Comparison of ENCODE assay signal across 1 cellular context in genomic region chr20:63501818-63502670, GRCh38.
A peak's percentile ranks its signal among the peaks of the same experiment; 100 is the strongest.
TF ChIP-seq lines count a peak whose summit lies in the region.

No MANE protein-coding gene starts in this region.

TF ChIP-seq in HEK293, 187 proteins besides CTCF, POLR2A, EP300 and RAD21 (continued from another document):
- TF ChIP-seq, protein P1, sequence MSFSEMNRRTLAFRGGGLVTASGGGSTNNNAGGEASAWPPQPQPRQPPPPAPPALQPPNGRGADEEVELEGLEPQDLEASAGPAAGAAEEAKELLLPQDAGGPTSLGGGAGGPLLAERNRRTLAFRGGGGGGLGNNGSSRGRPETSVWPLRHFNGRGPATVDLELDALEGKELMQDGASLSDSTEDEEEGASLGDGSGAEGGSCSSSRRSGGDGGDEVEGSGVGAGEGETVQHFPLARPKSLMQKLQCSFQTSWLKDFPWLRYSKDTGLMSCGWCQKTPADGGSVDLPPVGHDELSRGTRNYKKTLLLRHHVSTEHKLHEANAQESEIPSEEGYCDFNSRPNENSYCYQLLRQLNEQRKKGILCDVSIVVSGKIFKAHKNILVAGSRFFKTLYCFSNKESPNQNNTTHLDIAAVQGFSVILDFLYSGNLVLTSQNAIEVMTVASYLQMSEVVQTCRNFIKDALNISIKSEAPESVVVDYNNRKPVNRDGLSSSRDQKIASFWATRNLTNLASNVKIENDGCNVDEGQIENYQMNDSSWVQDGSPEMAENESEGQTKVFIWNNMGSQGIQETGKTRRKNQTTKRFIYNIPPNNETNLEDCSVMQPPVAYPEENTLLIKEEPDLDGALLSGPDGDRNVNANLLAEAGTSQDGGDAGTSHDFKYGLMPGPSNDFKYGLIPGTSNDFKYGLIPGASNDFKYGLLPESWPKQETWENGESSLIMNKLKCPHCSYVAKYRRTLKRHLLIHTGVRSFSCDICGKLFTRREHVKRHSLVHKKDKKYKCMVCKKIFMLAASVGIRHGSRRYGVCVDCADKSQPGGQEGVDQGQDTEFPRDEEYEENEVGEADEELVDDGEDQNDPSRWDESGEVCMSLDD (tag by site-specific recombination; IDR thresholded peaks at IDR 0.05): peak; percentile 77
- TF ChIP-seq ZNF26 (tag by site-specific recombination; IDR thresholded peaks at IDR 0.05): no peak
- peak; percentile 98 for TF ChIP-seq ATF2 (tag by site-specific recombination; IDR thresholded peaks at IDR 0.05; ENCODE audit: low read depth)
- TF ChIP-seq ZNF654 (tag by site-specific recombination; IDR thresholded peaks at IDR 0.05; ENCODE audit: low read depth): no peak
- TF ChIP-seq KLF10 (tag by site-specific recombination; IDR thresholded peaks at IDR 0.05): no peak
- peak; percentile 15 for TF ChIP-seq GLIS2 (tag by site-specific recombination; IDR thresholded peaks at IDR 0.05)
- 0 out of 2 replicates have a peak, but pooled peaks have one; percentile 29 for TF ChIP-seq ZBTB17 (tag by site-specific recombination; IDR thresholded peaks at IDR 0.05)
- TF ChIP-seq SCRT2 (tag by site-specific recombination; IDR thresholded peaks at IDR 0.05): peak; percentile 98
- TF ChIP-seq BCL11A (tag by site-specific recombination; IDR thresholded peaks at IDR 0.05; ENCODE audit: low read depth): peak; percentile 57
- TF ChIP-seq ZNF394 (tag by site-specific recombination; IDR thresholded peaks at IDR 0.05; ENCODE audit: borderline replicate concordance): peak; percentile 26; the same call in 1 of the 2 replicates
- no peak for TF ChIP-seq ZBTB49 (tag by site-specific recombination; IDR thresholded peaks at IDR 0.05; ENCODE audit: low read depth)
- 0 out of 2 replicates have a peak, but pooled peaks have one; percentile 17 for TF ChIP-seq KLF16 (tag by site-specific recombination; IDR thresholded peaks at IDR 0.05)
- peak; percentile 18; the same call in 1 of the 2 replicates for TF ChIP-seq KLF9 (tag by site-specific recombination; IDR thresholded peaks at IDR 0.05; ENCODE audit: low read depth)
- peak; percentile 82 for TF ChIP-seq HIC1 (tag by site-specific recombination; IDR thresholded peaks at IDR 0.05)
- no peak for TF ChIP-seq IKZF3 (tag by site-specific recombination; IDR thresholded peaks at IDR 0.05)
- TF ChIP-seq SP3 (tag by site-specific recombination; IDR thresholded peaks at IDR 0.05): peak; percentile 59
- no peak for TF ChIP-seq ZNF184 (tag by site-specific recombination; IDR thresholded peaks at IDR 0.05)
- TF ChIP-seq ZNF629 (tag by site-specific recombination; IDR thresholded peaks at IDR 0.05): peak; percentile 81
- TF ChIP-seq ZNF202 (tag by site-specific recombination; IDR thresholded peaks at IDR 0.05; ENCODE audit: borderline replicate concordance): no peak
- TF ChIP-seq SCRT1 (tag by site-specific recombination; IDR thresholded peaks at IDR 0.05; ENCODE audit: borderline replicate concordance): peak; percentile 81; the same call in 1 of the 2 replicates
- peak; percentile 75; the same call in 1 of the 2 replicates for TF ChIP-seq ZBTB7A (tag by site-specific recombination; IDR thresholded peaks at IDR 0.05; ENCODE audit: low read depth)
- TF ChIP-seq PRDM10 (tag by site-specific recombination; IDR thresholded peaks at IDR 0.05): peak; percentile 65
- TF ChIP-seq ZNF76 (tag by site-specific recombination; IDR thresholded peaks at IDR 0.05; ENCODE audit: borderline replicate concordance, low read depth): peak; percentile 25; the same call in 1 of the 2 replicates
- TF ChIP-seq ZNF24 (tag by site-specific recombination; IDR thresholded peaks at IDR 0.05): no peak
- TF ChIP-seq, protein P2, sequence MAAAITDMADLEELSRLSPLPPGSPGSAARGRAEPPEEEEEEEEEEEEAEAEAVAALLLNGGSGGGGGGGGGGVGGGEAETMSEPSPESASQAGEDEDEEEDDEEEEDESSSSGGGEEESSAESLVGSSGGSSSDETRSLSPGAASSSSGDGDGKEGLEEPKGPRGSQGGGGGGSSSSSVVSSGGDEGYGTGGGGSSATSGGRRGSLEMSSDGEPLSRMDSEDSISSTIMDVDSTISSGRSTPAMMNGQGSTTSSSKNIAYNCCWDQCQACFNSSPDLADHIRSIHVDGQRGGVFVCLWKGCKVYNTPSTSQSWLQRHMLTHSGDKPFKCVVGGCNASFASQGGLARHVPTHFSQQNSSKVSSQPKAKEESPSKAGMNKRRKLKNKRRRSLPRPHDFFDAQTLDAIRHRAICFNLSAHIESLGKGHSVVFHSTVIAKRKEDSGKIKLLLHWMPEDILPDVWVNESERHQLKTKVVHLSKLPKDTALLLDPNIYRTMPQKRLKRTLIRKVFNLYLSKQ (tag by site-specific recombination; IDR thresholded peaks at IDR 0.05; ENCODE audit: borderline replicate concordance): no peak
- TF ChIP-seq PATZ1 (tag by site-specific recombination; IDR thresholded peaks at IDR 0.05): peak; percentile 59
- TF ChIP-seq ZEB2 (tag by site-specific recombination; IDR thresholded peaks at IDR 0.05): peak; percentile 68
